Comparison of ENCODE assay signal across 19 cellular contexts in genomic region chr10:122949296-122949695, GRCh38.
"Had no signal": no experiment of that assay in that cellular context is flagged by ENCODE, and none has a peak within 500 bp of the region (broad histone marks: within the 10 kb centered on the region; RNA-seq: fewer than 3 reads in every experiment).

No MANE protein-coding gene starts in this region.

- FAIRE-seq: HTR-8/SVneo, RCC 7860 had no signal

- DNase-seq: KBM-7, NCI-H1048, NCI-H1105, NCI-H1417, NCI-H146, NCI-H1694 treated with DMSO at 0.1 percent for 48 hours, NCI-H1930, NCI-H2081, NCI-H2107, NCI-H226, NCI-H446, NCI-H510A, NCI-H524 treated with DMSO at 0.1 percent for 48 hours, NCI-H69, NCI-H774, SHP77, SK-N-SH had no signal
